In genomic region chr14:99752486-99753121, GRCh38 we compare ENCODE assay signal across 12 cellular contexts. TPM values are rescaled to one million over a fixed set of nuclear protein-coding genes. Genes with fewer than 3 reads are reported as not detected.
DNase-seq lines count a peak whose midpoint lies in the region; ATAC-seq and TF ChIP-seq lines count a peak whose summit lies in the region.
"Had no signal": no experiment of that assay in that cellular context is flagged by ENCODE, and none has a peak within 500 bp of the region (broad histone marks: within the 10 kb centered on the region; RNA-seq: fewer than 3 reads in every experiment).

No MANE protein-coding gene starts in this region.

- WGBS in mesodermal cell (ENCODE audit: insufficient coverage in 2 of 2), 2 experiments = 78 to 82% methylated on average over 5 to 7 of the region's 9 CpGs

- H3K79me2 ChIP-seq in ACC112 (ENCODE audit: control insufficient read depth, insufficient read depth, low read length, unreplicated experiment) = no peaks in the 10 kb centered on the region
- H3K79me2 ChIP-seq in Loucy (ENCODE audit: insufficient read depth, low read length) = no peaks in the 10 kb centered on the region

- H3K9me2 ChIP-seq in Loucy (replicated peaks; ENCODE audit: low read depth, low read length) = no peaks in the 10 kb centered on the region

- no peaks in the 10 kb centered on the region for H3F3A ChIP-seq in Loucy (ENCODE audit: low read depth)

- ATAC-seq in GM21526 (IDR thresholded peaks at IDR 0.05; ENCODE audit: low FRiP score, unreplicated experiment) = no peak
- no peak for ATAC-seq in GM21447 (IDR thresholded peaks at IDR 0.05; ENCODE audit: unreplicated experiment)

- no peaks in the 10 kb centered on the region for H3K27me3 ChIP-seq in ACC112 (ENCODE audit: insufficient read depth, low read length)
- H3K27me3 ChIP-seq in Loucy (ENCODE audit: insufficient read depth, low read length, poor library complexity, severe bottlenecking) = no peaks in the 10 kb centered on the region

- peak overlapping the region; percentile 68 for H3K27ac ChIP-seq in ACC112 (ENCODE audit: low read depth, low read length)
- H3K27ac ChIP-seq in mesodermal cell (ENCODE audit: low read depth, low read length, severe bottlenecking) = peak overlapping the region; percentile 94
- H3K27ac ChIP-seq: C4-2B had no signal

- H4K20me1 ChIP-seq in Loucy (ENCODE audit: insufficient read depth, low read length, poor library complexity, severe bottlenecking) = no peaks in the 10 kb centered on the region

- no peaks in the 10 kb centered on the region for H3K9me3 ChIP-seq in Loucy (ENCODE audit: insufficient read depth, low read depth, low read length)
- H3K9me3 ChIP-seq in mesodermal cell (ENCODE audit: control insufficient read depth, low read length) = no peaks in the 10 kb centered on the region

- no peaks in the 10 kb centered on the region for H3K36me3 ChIP-seq in ACC112 (ENCODE audit: insufficient read depth, low read length)
- H3K36me3 ChIP-seq in Loucy (ENCODE audit: insufficient read depth, low read length) = no peaks in the 10 kb centered on the region
- H3K36me3 ChIP-seq in mesodermal cell (ENCODE audit: control insufficient read depth, insufficient read depth, low read length) = no peaks in the 10 kb centered on the region
- H3K36me3 ChIP-seq: WERI-Rb-1 had no signal

- peaks cover 56% of the 10 kb centered on the region for H3K4me1 ChIP-seq in ACC112 (ENCODE audit: control insufficient read depth, insufficient read depth, low read length, unreplicated experiment)
- peaks cover 28% of the 10 kb centered on the region for H3K4me1 ChIP-seq in Loucy (ENCODE audit: insufficient read depth, low read length, poor library complexity, severe bottlenecking)
- H3K4me1 ChIP-seq in mesodermal cell (ENCODE audit: control insufficient read depth, insufficient read depth, low read length, poor library complexity, severe bottlenecking) = peaks cover 23% of the 10 kb centered on the region

- DNase-seq in dedifferentiated amniotic fluid mesenchymal stem cell (ENCODE audit: extremely low spot score) (peak; percentile 73), NCI-H82 (lab: John Stamatoyannopoulos, UW) (no peak)
- DNase-seq in effector CD8-positive, alpha-beta T cell (lab: John Stamatoyannopoulos, UW) = no peak
- DNase-seq: NCI-H146; stimulated activated CD4-positive, alpha-beta T cell treated with anti-CD3 and anti-CD28 coated beads, Interleukin-2, amount 100 ng/mL, for 24 hours had no signal

- H3K9ac ChIP-seq in Loucy (ENCODE audit: low read depth, low read length, poor library complexity, severe bottlenecking) = no peak overlapping the region

- TF ChIP-seq CTCF in Loucy (conservative IDR thresholded peaks at IDR 0.05; ENCODE audit: low read length) = no peak; the same call in 1 of the 2 replicates

- H3K4me2 ChIP-seq in Loucy (ENCODE audit: low read depth, low read length, poor library complexity, severe bottlenecking) = peak overlapping the region; percentile 67

- peak overlapping the region; percentile 63 for H2AFZ ChIP-seq in ACC112 (ENCODE audit: low read length, unreplicated experiment)
- H2AFZ ChIP-seq in Loucy (ENCODE audit: low read length) = peak overlapping the region; percentile 30; the same call in 1 of the 2 replicates

- peak overlapping the region; percentile 22; the same call in 1 of the 2 replicates for H3K4me3 ChIP-seq in ACC112 (ENCODE audit: low read depth, low read length)
- H3K4me3 ChIP-seq in Loucy (ENCODE audit: low read length, poor library complexity, severe bottlenecking) = peak overlapping the region; percentile 66
- H3K4me3 ChIP-seq in mesodermal cell (ENCODE audit: extremely low read depth, insufficient read depth, low read length, poor library complexity, severe bottlenecking) = no peak overlapping the region

RNA-seq across cellular contexts. Expression of gene EML1, which starts 40.6 kb away (rescaled TPM):
- 15.1 TPM for polyA plus RNA-seq in mesodermal cell (2013, experiment 1 of 2)
- polyA plus RNA-seq in mesodermal cell (2013, experiment 2 of 2) = 15.4 TPM
